9 cellular contexts compared by ENCODE assay signal in genomic region chr20:38181207-38181693, GRCh38. TPM values are rescaled to one million over a fixed set of nuclear protein-coding genes. Genes with fewer than 3 reads are reported as not detected.
DNase-seq lines count a peak whose midpoint lies in the region; ATAC-seq and TF ChIP-seq lines count a peak whose summit lies in the region.
"Had no signal": no experiment of that assay in that cellular context is flagged by ENCODE, and none has a peak within 500 bp of the region (broad histone marks: within the 10 kb centered on the region; RNA-seq: fewer than 3 reads in every experiment).

No MANE protein-coding gene starts in this region.

- RAD21 ChIA-PET in HCT116 (lab: Charles Lee; ENCODE audit: low non-redundant PET in 1 of 2, low total read pairs in 2 of 2, uncharacterized antibody in 2 of 2, unreplicated experiment in 2 of 2), result no interaction called here

- no peaks in the 10 kb centered on the region for H3K9me2 ChIP-seq in HCT116 (ENCODE audit: insufficient read depth)

- CTCF ChIA-PET in HCT116 (lab: Charles Lee), result interaction anchor here (1.7 kb wide), 1 partner anchor 40 kb away, joined by 5 read pairs; no protein-coding TSS in a partner anchor

- no peak for TF ChIP-seq CTCF in HCT116 (IDR thresholded peaks at IDR 0.05 in 2 of 3, conservative IDR thresholded peaks at IDR 0.05 in 1 of 3; ENCODE audit: borderline replicate concordance in 1 of 3, insufficient read depth in 1 of 3, low read depth in 2 of 3, low read length in 2 of 3)
- no peak for TF ChIP-seq CTCF in neutrophil (IDR thresholded peaks at IDR 0.05)

- H3K4me2 ChIP-seq in HCT116 (ENCODE audit: low read length), result peak overlapping the region; percentile 29

- no peak overlapping the region for H3K27ac Mint-ChIP-seq in effector memory CD8-positive, alpha-beta T cell
- no peak overlapping the region for H3K27ac Mint-ChIP-seq in activated T-helper 17 cell treated with anti-CD3 and anti-CD28 coated beads, Interleukin-2, amount 50 U/mL, for 72 hours

- H3K4me1 Mint-ChIP-seq in effector memory CD8-positive, alpha-beta T cell (ENCODE audit: low read depth in 2 of 2), result no peaks in the 10 kb centered on the region
- H3K4me1 Mint-ChIP-seq in activated T-helper 17 cell treated with anti-CD3 and anti-CD28 coated beads, Interleukin-2, amount 50 U/mL, for 72 hours, result no peaks in the 10 kb centered on the region

- H3K9me3 Mint-ChIP-seq in effector memory CD8-positive, alpha-beta T cell, result no peaks in the 10 kb centered on the region
- H3K9me3 Mint-ChIP-seq in activated T-helper 17 cell treated with anti-CD3 and anti-CD28 coated beads, Interleukin-2, amount 50 U/mL, for 72 hours, result no peaks in the 10 kb centered on the region

- intact Hi-C loops in HCT116 (cut with micrococcal nuclease), result no loop called here

- H3K9me3 ChIP-seq in HCT116 (ENCODE audit: control insufficient read depth in 1 of 2, insufficient read depth in 1 of 2, low read depth in 1 of 2, low read length in 2 of 2), result no peaks in the 10 kb centered on the region
- H3K9me3 ChIP-seq in neutrophil, result no peaks in the 10 kb centered on the region

- H3K9ac ChIP-seq in HCT116 (ENCODE audit: low read length), result no peak overlapping the region

- ATAC-seq in GM18870 (IDR thresholded peaks at IDR 0.05; ENCODE audit: unreplicated experiment) (peak; percentile 79), HCT116 (peak; percentile 68), GM19324 (IDR thresholded peaks at IDR 0.05; ENCODE audit: low FRiP score, unreplicated experiment) (no peak)
- no peak for ATAC-seq in effector memory CD8-positive, alpha-beta T cell (replicated peaks)
- ATAC-seq in activated T-helper 17 cell treated with anti-CD3 and anti-CD28 coated beads, Interleukin-2, amount 50 U/mL, for 72 hours (replicated peaks), result no peak

- H3K4me3 Mint-ChIP-seq in effector memory CD8-positive, alpha-beta T cell, result no peak overlapping the region
- no peak overlapping the region for H3K4me3 Mint-ChIP-seq in activated T-helper 17 cell treated with anti-CD3 and anti-CD28 coated beads, Interleukin-2, amount 50 U/mL, for 72 hours

- H3K4me3 ChIP-seq in HCT116 (replicated peaks in 1 of 2; ENCODE audit: low read depth in 1 of 2, low read length in 2 of 2) (no peak overlapping the region), neutrophil (ENCODE audit: low read depth in 1 of 2, low read length in 1 of 2) (no peak overlapping the region)

- H3K36me3 Mint-ChIP-seq in effector memory CD8-positive, alpha-beta T cell (ENCODE audit: insufficient read depth), result no peaks in the 10 kb centered on the region
- no peaks in the 10 kb centered on the region for H3K36me3 Mint-ChIP-seq in activated T-helper 17 cell treated with anti-CD3 and anti-CD28 coated beads, Interleukin-2, amount 50 U/mL, for 72 hours (ENCODE audit: low read depth)

- H3K27ac ChIP-seq in HCT116 (ENCODE audit: low read depth, low read length), result no peak overlapping the region
- H3K27ac ChIP-seq in neutrophil, result peak overlapping the region; percentile 49

- no peaks in the 10 kb centered on the region for H3K27me3 ChIP-seq in HCT116 (ENCODE audit: insufficient read depth, low read length)
- no peaks in the 10 kb centered on the region for H3K27me3 ChIP-seq in neutrophil

- DNase-seq in HCT116 (ENCODE audit: low read depth, low spot score) (no peak), NCI-H510A (lab: John Stamatoyannopoulos, UW) (peak; percentile 29)
- no peak for DNase-seq in effector memory CD8-positive, alpha-beta T cell
- DNase-seq: KBM-7, SHP77 treated with DMSO at 0.1 percent for 48 hours had no signal

- no TSS peak for BruUV-seq in HCT116 (replicated peaks; lab: Mats Ljungman, UMichigan)

- TF ChIP-seq POLR2A in HCT116 (IDR thresholded peaks at IDR 0.05; ENCODE audit: borderline replicate concordance, extremely low read depth, insufficient read depth, insufficient read length), result no peak

- H3K36me3 ChIP-seq in HCT116 (ENCODE audit: control insufficient read depth in 1 of 2, insufficient read depth in 2 of 2, low read length in 2 of 2) (no peaks in the 10 kb centered on the region), neutrophil (no peaks in the 10 kb centered on the region)

- peaks cover 10 to 40% of the 10 kb centered on the region in 2 experiments for H3K4me1 ChIP-seq in HCT116 (ENCODE audit: control insufficient read depth in 1 of 2, insufficient read depth in 2 of 2, low read length in 2 of 2)
- peaks cover 23 to 28% of the 10 kb centered on the region in 2 experiments for H3K4me1 ChIP-seq in neutrophil (ENCODE audit: control insufficient read depth in 1 of 2, insufficient read depth in 1 of 2, low read depth in 1 of 2, low read length in 1 of 2)

- POLR2A ChIA-PET in HCT116 (lab: Charles Lee), result no interaction called here

- peaks cover 39 to 63% of the 10 kb centered on the region in 2 donors for H3K27me3 Mint-ChIP-seq in effector memory CD8-positive, alpha-beta T cell
- peaks cover 29% of the 10 kb centered on the region for H3K27me3 Mint-ChIP-seq in activated T-helper 17 cell treated with anti-CD3 and anti-CD28 coated beads, Interleukin-2, amount 50 U/mL, for 72 hours

- no peak overlapping the region for H2AFZ ChIP-seq in HCT116 (ENCODE audit: low read depth, low read length, poor library complexity, severe bottlenecking)

- H4K20me1 ChIP-seq in HCT116 (ENCODE audit: insufficient read depth), result no peaks in the 10 kb centered on the region

- no peak for TF ChIP-seq RAD21 in HCT116 (IDR thresholded peaks at IDR 0.05; ENCODE audit: low read depth)

- H3K79me2 ChIP-seq in HCT116 (ENCODE audit: insufficient read depth, low read length), result no peaks in the 10 kb centered on the region

TF ChIP-seq in HCT116, 20 proteins besides CTCF, POLR2A, EP300 and RAD21:
- TF ChIP-seq SRF (IDR thresholded peaks at IDR 0.05; ENCODE audit: low read depth), result no peak
- TF ChIP-seq TCF7L2 (IDR thresholded peaks at IDR 0.05; ENCODE audit: borderline replicate concordance, extremely low read depth, insufficient read depth, insufficient read length), result peak; percentile 91
- TF ChIP-seq JUND (IDR thresholded peaks at IDR 0.05), result no peak

RNA-seq across cellular contexts. Expression of gene TGM2, which starts 16.2 kb away (rescaled TPM):
- total RNA-seq in HCT116 (2021; ENCODE audit: unreplicated experiment), result 6.1 TPM
- 8.2 and 9.5 TPM in 2 replicates for polyA plus RNA-seq in HCT116 (2012)
- under 1 TPM; 0.19 to 0.76 TPM for total RNA-seq in activated T-helper 17 cell treated with anti-CD3 and anti-CD28 coated beads, Interleukin-2, amount 50 U/mL, for 72 hours

Comparison
In these comparisons a context has a peak if more than half of its experiments do, and no peak if none do; other contexts are left out.
1. ATAC-seq: peak in GM18870 (single experiment) and HCT116 (single experiment); none in effector memory CD8-positive, alpha-beta T cell (single experiment), GM19324 (single experiment) and activated T-helper 17 cell treated with anti-CD3 and anti-CD28 coated beads, Interleukin-2, amount 50 U/mL, for 72 hours (single experiment).